In genomic region chr17:37708008-37708615, GRCh38 we compare ENCODE assay signal across 1 cellular context.
TF ChIP-seq lines count a peak whose summit lies in the region.

No MANE protein-coding gene starts in this region.

TF ChIP-seq in HepG2, 621 proteins besides CTCF, POLR2A, EP300 and RAD21 (continued from another document and continues in another):
- TF ChIP-seq REST (IDR thresholded peaks at IDR 0.05; ENCODE audit: borderline replicate concordance in 1 of 2, low read depth in 1 of 2, low read length in 2 of 2) (no peak), HDAC2 (CRISPR knock-in tag; IDR thresholded peaks at IDR 0.05) (peak; percentile 85), ZNF597 (CRISPR knock-in tag; IDR thresholded peaks at IDR 0.05) (no peak), ZNF280D (CRISPR knock-in tag; IDR thresholded peaks at IDR 0.05) (no peak), STAT5B (CRISPR knock-in tag; IDR thresholded peaks at IDR 0.05) (no peak), ZNF232 (CRISPR knock-in tag; IDR thresholded peaks at IDR 0.05; ENCODE audit: borderline replicate concordance) (no peak), MBNL3 (CRISPR knock-in tag; conservative IDR thresholded peaks at IDR 0.05) (no peak), IKZF1 (IDR thresholded peaks at IDR 0.05) (no peak), REPIN1 (CRISPR knock-in tag; IDR thresholded peaks at IDR 0.05; ENCODE audit: borderline replicate concordance, low read depth) (no peak; the same call in 1 of the 2 replicates), ZNF503 (CRISPR knock-in tag; IDR thresholded peaks at IDR 0.05) (no peak), ZNF383 (CRISPR knock-in tag; IDR thresholded peaks at IDR 0.05; ENCODE audit: borderline replicate concordance) (no peak), RAD51 (IDR thresholded peaks at IDR 0.05; ENCODE audit: borderline replicate concordance) (no peak), SUZ12 (IDR thresholded peaks at IDR 0.05; ENCODE audit: low read depth, low read length) (no peak), SMAD1 (CRISPR knock-in tag; IDR thresholded peaks at IDR 0.05; ENCODE audit: borderline replicate concordance, low read depth) (no peak), ZNF121 (CRISPR knock-in tag; IDR thresholded peaks at IDR 0.05) (peak; percentile 81), NCOA2 (CRISPR knock-in tag; IDR thresholded peaks at IDR 0.05) (peak; percentile 75), ZNF512 (CRISPR knock-in tag; IDR thresholded peaks at IDR 0.05) (no peak), SIX4 (CRISPR knock-in tag; IDR thresholded peaks at IDR 0.05) (no peak), ZNF598 (CRISPR knock-in tag; IDR thresholded peaks at IDR 0.05; ENCODE audit: borderline replicate concordance) (no peak), PRMT3 (CRISPR knock-in tag; IDR thresholded peaks at IDR 0.05; ENCODE audit: borderline replicate concordance, low read depth) (no peak), PHF8 (CRISPR knock-in tag; IDR thresholded peaks at IDR 0.05) (no peak), ZNF432 (CRISPR knock-in tag; IDR thresholded peaks at IDR 0.05; ENCODE audit: borderline replicate concordance) (no peak), ATF1 (CRISPR knock-in tag; IDR thresholded peaks at IDR 0.05) (peak; percentile 16; the same call in 1 of the 2 replicates), ZNF761 (CRISPR knock-in tag; conservative IDR thresholded peaks at IDR 0.05) (0 out of 2 replicates have a peak, but pooled peaks have one; percentile 34), ZNF709 (CRISPR knock-in tag; IDR thresholded peaks at IDR 0.05) (0 out of 2 replicates have a peak, but pooled peaks have one; percentile 17), TBL1XR1 (IDR thresholded peaks at IDR 0.05; ENCODE audit: borderline replicate concordance, low read length, partially characterized antibody) (no peak), ZNF749 (CRISPR knock-in tag; IDR thresholded peaks at IDR 0.05; ENCODE audit: borderline replicate concordance) (no peak), FIP1L1 (IDR thresholded peaks at IDR 0.05; ENCODE audit: borderline replicate concordance, insufficient read depth, low read depth, low read length) (no peak), KAT2B (IDR thresholded peaks at IDR 0.05; ENCODE audit: borderline replicate concordance, low read depth, low read length) (no peak), KDM1A (CRISPR knock-in tag; IDR thresholded peaks at IDR 0.05) (peak; percentile 94; the same call in 1 of the 2 replicates), SNRNP70 (IDR thresholded peaks at IDR 0.05; ENCODE audit: low read depth, low read length) (no peak), ZNF263 (CRISPR knock-in tag; IDR thresholded peaks at IDR 0.05) (no peak), ZSCAN31 (CRISPR knock-in tag; IDR thresholded peaks at IDR 0.05; ENCODE audit: low read depth) (no peak), ZNF589 (CRISPR knock-in tag; conservative IDR thresholded peaks at IDR 0.05) (no peak), NFE2L2 (IDR thresholded peaks at IDR 0.05; ENCODE audit: low read length) (no peak), KLF15 (CRISPR knock-in tag; IDR thresholded peaks at IDR 0.05; ENCODE audit: borderline replicate concordance) (no peak), NFATC3 (CRISPR knock-in tag; IDR thresholded peaks at IDR 0.05) (no peak), ZMYM3 (CRISPR knock-in tag; IDR thresholded peaks at IDR 0.05) (peak; percentile 97), ZNF143 (CRISPR knock-in tag; IDR thresholded peaks at IDR 0.05) (no peak), CBX2 (IDR thresholded peaks at IDR 0.05; ENCODE audit: low read depth, low read length) (no peak), CBX2 (CRISPR knock-in tag; IDR thresholded peaks at IDR 0.05; ENCODE audit: low read depth) (no peak), ZNF24 (IDR thresholded peaks at IDR 0.05) (no peak), CBX5 (CRISPR knock-in tag; IDR thresholded peaks at IDR 0.05; ENCODE audit: borderline replicate concordance) (peak; percentile 62; the same call in 1 of the 2 replicates), CEBPG (CRISPR knock-in tag; IDR thresholded peaks at IDR 0.05) (peak; percentile 82), ZNF629 (CRISPR knock-in tag; conservative IDR thresholded peaks at IDR 0.05) (peak; percentile 98)
- TF ChIP-seq, protein P1, sequence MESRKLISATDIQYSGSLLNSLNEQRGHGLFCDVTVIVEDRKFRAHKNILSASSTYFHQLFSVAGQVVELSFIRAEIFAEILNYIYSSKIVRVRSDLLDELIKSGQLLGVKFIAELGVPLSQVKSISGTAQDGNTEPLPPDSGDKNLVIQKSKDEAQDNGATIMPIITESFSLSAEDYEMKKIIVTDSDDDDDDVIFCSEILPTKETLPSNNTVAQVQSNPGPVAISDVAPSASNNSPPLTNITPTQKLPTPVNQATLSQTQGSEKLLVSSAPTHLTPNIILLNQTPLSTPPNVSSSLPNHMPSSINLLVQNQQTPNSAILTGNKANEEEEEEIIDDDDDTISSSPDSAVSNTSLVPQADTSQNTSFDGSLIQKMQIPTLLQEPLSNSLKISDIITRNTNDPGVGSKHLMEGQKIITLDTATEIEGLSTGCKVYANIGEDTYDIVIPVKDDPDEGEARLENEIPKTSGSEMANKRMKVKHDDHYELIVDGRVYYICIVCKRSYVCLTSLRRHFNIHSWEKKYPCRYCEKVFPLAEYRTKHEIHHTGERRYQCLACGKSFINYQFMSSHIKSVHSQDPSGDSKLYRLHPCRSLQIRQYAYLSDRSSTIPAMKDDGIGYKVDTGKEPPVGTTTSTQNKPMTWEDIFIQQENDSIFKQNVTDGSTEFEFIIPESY (CRISPR knock-in tag; IDR thresholded peaks at IDR 0.05): peak; percentile 9; the same call in 1 of the 2 replicates
- TF ChIP-seq, protein P2, sequence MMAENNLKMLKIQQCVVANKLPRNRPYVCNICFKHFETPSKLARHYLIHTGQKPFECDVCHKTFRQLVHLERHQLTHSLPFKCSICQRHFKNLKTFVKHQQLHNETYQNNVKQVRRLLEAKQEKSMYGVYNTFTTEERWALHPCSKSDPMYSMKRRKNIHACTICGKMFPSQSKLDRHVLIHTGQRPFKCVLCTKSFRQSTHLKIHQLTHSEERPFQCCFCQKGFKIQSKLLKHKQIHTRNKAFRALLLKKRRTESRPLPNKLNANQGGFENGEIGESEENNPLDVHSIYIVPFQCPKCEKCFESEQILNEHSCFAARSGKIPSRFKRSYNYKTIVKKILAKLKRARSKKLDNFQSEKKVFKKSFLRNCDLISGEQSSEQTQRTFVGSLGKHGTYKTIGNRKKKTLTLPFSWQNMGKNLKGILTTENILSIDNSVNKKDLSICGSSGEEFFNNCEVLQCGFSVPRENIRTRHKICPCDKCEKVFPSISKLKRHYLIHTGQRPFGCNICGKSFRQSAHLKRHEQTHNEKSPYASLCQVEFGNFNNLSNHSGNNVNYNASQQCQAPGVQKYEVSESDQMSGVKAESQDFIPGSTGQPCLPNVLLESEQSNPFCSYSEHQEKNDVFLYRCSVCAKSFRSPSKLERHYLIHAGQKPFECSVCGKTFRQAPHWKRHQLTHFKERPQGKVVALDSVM (CRISPR knock-in tag; IDR thresholded peaks at IDR 0.05): no peak
- TF ChIP-seq, protein P3, sequence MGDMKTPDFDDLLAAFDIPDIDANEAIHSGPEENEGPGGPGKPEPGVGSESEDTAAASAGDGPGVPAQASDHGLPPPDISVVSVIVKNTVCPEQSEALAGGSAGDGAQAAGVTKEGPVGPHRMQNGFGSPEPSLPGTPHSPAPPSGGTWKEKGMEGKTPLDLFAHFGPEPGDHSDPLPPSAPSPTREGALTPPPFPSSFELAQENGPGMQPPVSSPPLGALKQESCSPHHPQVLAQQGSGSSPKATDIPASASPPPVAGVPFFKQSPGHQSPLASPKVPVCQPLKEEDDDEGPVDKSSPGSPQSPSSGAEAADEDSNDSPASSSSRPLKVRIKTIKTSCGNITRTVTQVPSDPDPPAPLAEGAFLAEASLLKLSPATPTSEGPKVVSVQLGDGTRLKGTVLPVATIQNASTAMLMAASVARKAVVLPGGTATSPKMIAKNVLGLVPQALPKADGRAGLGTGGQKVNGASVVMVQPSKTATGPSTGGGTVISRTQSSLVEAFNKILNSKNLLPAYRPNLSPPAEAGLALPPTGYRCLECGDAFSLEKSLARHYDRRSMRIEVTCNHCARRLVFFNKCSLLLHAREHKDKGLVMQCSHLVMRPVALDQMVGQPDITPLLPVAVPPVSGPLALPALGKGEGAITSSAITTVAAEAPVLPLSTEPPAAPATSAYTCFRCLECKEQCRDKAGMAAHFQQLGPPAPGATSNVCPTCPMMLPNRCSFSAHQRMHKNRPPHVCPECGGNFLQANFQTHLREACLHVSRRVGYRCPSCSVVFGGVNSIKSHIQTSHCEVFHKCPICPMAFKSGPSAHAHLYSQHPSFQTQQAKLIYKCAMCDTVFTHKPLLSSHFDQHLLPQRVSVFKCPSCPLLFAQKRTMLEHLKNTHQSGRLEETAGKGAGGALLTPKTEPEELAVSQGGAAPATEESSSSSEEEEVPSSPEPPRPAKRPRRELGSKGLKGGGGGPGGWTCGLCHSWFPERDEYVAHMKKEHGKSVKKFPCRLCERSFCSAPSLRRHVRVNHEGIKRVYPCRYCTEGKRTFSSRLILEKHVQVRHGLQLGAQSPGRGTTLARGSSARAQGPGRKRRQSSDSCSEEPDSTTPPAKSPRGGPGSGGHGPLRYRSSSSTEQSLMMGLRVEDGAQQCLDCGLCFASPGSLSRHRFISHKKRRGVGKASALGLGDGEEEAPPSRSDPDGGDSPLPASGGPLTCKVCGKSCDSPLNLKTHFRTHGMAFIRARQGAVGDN (CRISPR knock-in tag; IDR thresholded peaks at IDR 0.05): no peak; the same call in 1 of the 2 replicates
